ENCODE assay signal across 16 cellular contexts in genomic region chr7:4202954-4203353, GRCh38.
DNase-seq lines count a peak whose midpoint lies in the region; ATAC-seq and TF ChIP-seq lines count a peak whose summit lies in the region.
"Had no signal": no experiment of that assay in that cellular context is flagged by ENCODE, and none has a peak within 500 bp of the region (broad histone marks: within the 10 kb centered on the region; RNA-seq: fewer than 3 reads in every experiment).

No MANE protein-coding gene starts in this region.

- H3K9ac ChIP-seq in NT2/D1 (ENCODE audit: insufficient read length, low read depth) (peak overlapping the region; percentile 27), neuronal stem cell (ENCODE audit: low read depth, low read length, poor library complexity) (no peak overlapping the region)
- H3K9ac ChIP-seq: BLaER1 treated with 17β-estradiol and CSF1 and Interleukin-3, amounts not matched to agents 10 nM and 100 nM had no signal

- peak; percentile 79 for DNase-seq in ELF-1 (ENCODE audit: low read depth, low spot score)
- no peak for DNase-seq in NT2/D1 (ENCODE audit: low read depth, low spot score)
- peak; percentile 48 for DNase-seq in left kidney (ENCODE audit: low read depth, low spot score)
- DNase-seq in neuronal stem cell (ENCODE audit: low spot score): no peak
- no peak for DNase-seq in SK-N-DZ (ENCODE audit: low spot score)
- DNase-seq in cerebellar cortex (ENCODE audit: low spot score): no peak
- no peak for DNase-seq in endothelial cell (ENCODE audit: low spot score)
- DNase-seq: ACHN; CD4-positive, CD25-positive, alpha-beta regulatory T cell; DMS53; GOT3; HCEC 1CT; HFFc6 had no signal

- H3K4me1 Mint-ChIP-seq in endothelial cell (ENCODE audit: unreplicated experiment): no peaks in the 10 kb centered on the region
- H3K4me1 Mint-ChIP-seq: CD4-positive, CD25-positive, alpha-beta regulatory T cell had no signal

- peak overlapping the region; percentile 34 for H2AK5ac ChIP-seq in neuronal stem cell (ENCODE audit: low read depth, low read length)

- no peak for TF ChIP-seq CTCF in endothelial cell (IDR thresholded peaks at IDR 0.05; ENCODE audit: unreplicated experiment)

- no peak overlapping the region for H2BK5ac ChIP-seq in neuronal stem cell (ENCODE audit: low read length)

- H3K4ac ChIP-seq in neuronal stem cell (ENCODE audit: low read length): no peak overlapping the region

- H3K4me3 Mint-ChIP-seq in endothelial cell (ENCODE audit: unreplicated experiment): no peak overlapping the region
- H3K4me3 Mint-ChIP-seq: CD4-positive, CD25-positive, alpha-beta regulatory T cell; HFFc6 had no signal

- H3K4me3 ChIP-seq in NT2/D1 (ENCODE audit: insufficient read length, low read depth): no peak overlapping the region
- no peak overlapping the region for H3K4me3 ChIP-seq in neuronal stem cell (ENCODE audit: low read length in 2 of 2)
- H3K4me3 ChIP-seq: BLaER1 treated with 17β-estradiol and CSF1 and Interleukin-3, amounts not matched to agents 10 nM and 100 nM had no signal

- ATAC-seq in HG03135 (IDR thresholded peaks at IDR 0.05; ENCODE audit: unreplicated experiment): no peak
- ATAC-seq: HepG2 had no signal

- H4K91ac ChIP-seq in neuronal stem cell (ENCODE audit: low read depth, low read length, poor library complexity): no peak overlapping the region

- peak overlapping the region; percentile 77 for H3K18ac ChIP-seq in neuronal stem cell (ENCODE audit: low read length)

- WGBS in neuronal stem cell (ENCODE audit: extremely low coverage in 2 of 2, insufficient read length in 2 of 2, insufficient replicate concordance in 1 of 2), 2 donors: no CpG with 5 or more reads among the region's 16 CpGs

- no peak overlapping the region for H2BK15ac ChIP-seq in neuronal stem cell (ENCODE audit: low read length)

- H2BK120ac ChIP-seq in neuronal stem cell (ENCODE audit: low read depth, low read length): no peak overlapping the region

- peaks cover 14% of the 10 kb centered on the region for H3K36me3 Mint-ChIP-seq in endothelial cell (ENCODE audit: low read depth, unreplicated experiment)
- H3K36me3 Mint-ChIP-seq: CD4-positive, CD25-positive, alpha-beta regulatory T cell had no signal

- peak overlapping the region; percentile 78 for H2BK12ac ChIP-seq in neuronal stem cell (ENCODE audit: low read length)

- no peaks in the 10 kb centered on the region for H3K9me3 Mint-ChIP-seq in endothelial cell (ENCODE audit: unreplicated experiment)
- H3K9me3 Mint-ChIP-seq: CD4-positive, CD25-positive, alpha-beta regulatory T cell had no signal

- H3K27ac Mint-ChIP-seq in endothelial cell (ENCODE audit: unreplicated experiment): no peak overlapping the region
- H3K27ac Mint-ChIP-seq: CD4-positive, CD25-positive, alpha-beta regulatory T cell; HFFc6 had no signal

- no peaks in the 10 kb centered on the region for H3K79me1 ChIP-seq in neuronal stem cell (ENCODE audit: low read depth, low read length)

- peak overlapping the region; percentile 26 for H3K27ac ChIP-seq in neuronal stem cell (replicated peaks; ENCODE audit: low read length)
- H3K27ac ChIP-seq: BLaER1 treated with 17β-estradiol and CSF1 and Interleukin-3, amounts not matched to agents 10 nM and 100 nM had no signal

- H2AFZ ChIP-seq in neuronal stem cell (ENCODE audit: low read length): no peak overlapping the region

- no peak overlapping the region for H3K23ac ChIP-seq in neuronal stem cell (ENCODE audit: low read depth, low read length, poor library complexity)

- no peak overlapping the region for H3K4me2 ChIP-seq in neuronal stem cell (ENCODE audit: insufficient read depth, low read length, poor library complexity, severe bottlenecking)
- H3K4me2 ChIP-seq: BLaER1 treated with 17β-estradiol and CSF1 and Interleukin-3, amounts not matched to agents 10 nM and 100 nM had no signal

- H3K4me1 ChIP-seq in NT2/D1 (ENCODE audit: insufficient read depth, insufficient read length) (peaks cover 10% of the 10 kb centered on the region), neuronal stem cell (ENCODE audit: control insufficient read depth in 2 of 2, insufficient read depth in 1 of 2, low read depth in 1 of 2, low read length in 2 of 2) (peaks cover 4 to 8% of the 10 kb centered on the region in 2 donors)
- H3K4me1 ChIP-seq: BLaER1 treated with 17β-estradiol and CSF1 and Interleukin-3, amounts not matched to agents 10 nM and 100 nM had no signal

- H3K9me3 ChIP-seq in NT2/D1 (ENCODE audit: insufficient read depth, low read length) (no peaks in the 10 kb centered on the region; the same call in 1 of the 2 replicates), neuronal stem cell (replicated peaks in 1 of 2; ENCODE audit: control insufficient read depth in 2 of 2, insufficient read depth in 1 of 2, low read depth in 1 of 2, low read length in 2 of 2) (no peaks in the 10 kb centered on the region)

- H3K27me3 ChIP-seq in NT2/D1 (ENCODE audit: insufficient read depth, insufficient read length) (no peaks in the 10 kb centered on the region), neuronal stem cell (ENCODE audit: control insufficient read depth in 3 of 3, insufficient read depth in 3 of 3, low read depth in 1 of 3, low read length in 3 of 3) (no peaks in the 10 kb centered on the region)
- H3K27me3 ChIP-seq: BLaER1 treated with 17β-estradiol and CSF1 and Interleukin-3, amounts not matched to agents 10 nM and 100 nM had no signal

- H3K36me3 ChIP-seq in NT2/D1 (ENCODE audit: insufficient read depth, insufficient read length, low read length) (no peaks in the 10 kb centered on the region), neuronal stem cell (replicated peaks in 1 of 2; ENCODE audit: control insufficient read depth in 2 of 2, insufficient read depth in 2 of 2, low read length in 2 of 2) (no peaks in the 10 kb centered on the region)
- H3K36me3 ChIP-seq: BLaER1 treated with 17β-estradiol and CSF1 and Interleukin-3, amounts not matched to agents 10 nM and 100 nM had no signal

- H3K27me3 Mint-ChIP-seq in endothelial cell (ENCODE audit: unreplicated experiment): peaks cover 2% of the 10 kb centered on the region
- H3K27me3 Mint-ChIP-seq: CD4-positive, CD25-positive, alpha-beta regulatory T cell had no signal

- H4K8ac ChIP-seq in neuronal stem cell (ENCODE audit: low read depth, low read length): peak overlapping the region; percentile 57

- H3K14ac ChIP-seq in neuronal stem cell (ENCODE audit: low read length): no peak overlapping the region

Comparison
In these comparisons a context has a peak if more than half of its experiments do, and no peak if none do; other contexts are left out.
1. DNase-seq: peak in ELF-1 (single experiment) and left kidney (single experiment); none in NT2/D1 (single experiment), neuronal stem cell (single experiment), SK-N-DZ (single experiment), cerebellar cortex (single experiment) and endothelial cell (single experiment).